Comparison of ENCODE assay signal across 8 cellular contexts in genomic region chr7:108613147-108613948, GRCh38. TPM values are rescaled to one million over a fixed set of nuclear protein-coding genes. Genes with fewer than 3 reads are reported as not detected.
DNase-seq lines count a peak whose midpoint lies in the region; ATAC-seq, FAIRE-seq and TF ChIP-seq lines count a peak whose summit lies in the region.

No MANE protein-coding gene starts in this region.

- H3K4me1 ChIP-seq in Caco-2: peaks cover 11% of the 10 kb centered on the region; the same call in 1 of the 2 replicates
- no peaks in the 10 kb centered on the region for H3K4me1 ChIP-seq in mucosa of descending colon (ENCODE audit: low read depth)

- no peak overlapping the region for H3K27ac ChIP-seq in coronary artery

- TF ChIP-seq CTCF in Caco-2 (IDR thresholded peaks at IDR 0.05; ENCODE audit: insufficient read depth in 1 of 2, low read depth in 1 of 2, low read length in 1 of 2, severe bottlenecking in 1 of 2, unreplicated experiment in 1 of 2) (peak; percentile 59 to 88), coronary artery (IDR thresholded peaks at IDR 0.05) (peak; percentile 54), mucosa of descending colon (IDR thresholded peaks at IDR 0.05) (peak; percentile 23)

- H3K4me3 ChIP-seq in Caco-2 (ENCODE audit: low read depth, low read length) (no peak overlapping the region), coronary artery (no peak overlapping the region), mucosa of descending colon (no peak overlapping the region)

- no peaks in the 10 kb centered on the region for H3K36me3 ChIP-seq in Caco-2 (ENCODE audit: control insufficient read depth, insufficient read depth, low read length)
- no peaks in the 10 kb centered on the region for H3K36me3 ChIP-seq in mucosa of descending colon (ENCODE audit: low read depth)

- no peaks in the 10 kb centered on the region for H3K9me3 Mint-ChIP-seq in Caco-2 (ENCODE audit: unreplicated experiment)

- ATAC-seq in HG03521 (IDR thresholded peaks at IDR 0.05; ENCODE audit: unreplicated experiment) (peak; percentile 70), mucosa of descending colon (no peak), GM19397 (IDR thresholded peaks at IDR 0.05; ENCODE audit: unreplicated experiment) (no peak)

- intact Hi-C loops in Caco-2 (cut with micrococcal nuclease; ENCODE audit: unreplicated experiment) (loop anchor here (1.0 to 5.0 kb wide), 6 partner anchors 21 to 1219 kb away; partner anchors contain the start of genes DNAJB9 and THAP5), mucosa of descending colon (cut with DNase I, micrococcal nuclease) (no loop called here), posterior vena cava (cut with DNase I) (loop anchor here in 1 of 2 donors (10.0 kb wide), 1 partner anchor 621 kb away; no protein-coding TSS in a partner anchor)

- DNase-seq in Caco-2 (peak in 1 of 2 experiments; percentile 62), GM19239 (ENCODE audit: insufficient read length, low spot score) (peak; percentile 8), NCI-H774 (lab: John Stamatoyannopoulos, UW) (peak; percentile 34), coronary artery (ENCODE audit: low spot score) (no peak), mucosa of descending colon (no peak), posterior vena cava (ENCODE audit: low spot score) (no peak)

- H3K27me3 Mint-ChIP-seq in Caco-2 (ENCODE audit: insufficient read depth, unreplicated experiment): no peaks in the 10 kb centered on the region

- FAIRE-seq in GM19239 (lab: Jason Lieb, UNC): peak; percentile 73

- H3K27ac Mint-ChIP-seq in Caco-2 (ENCODE audit: unreplicated experiment): no peak overlapping the region

- POLR2A ChIA-PET in Caco-2 (lab: Charles Lee): no interaction called here

- no peak overlapping the region for H3K4me3 Mint-ChIP-seq in Caco-2 (ENCODE audit: unreplicated experiment)

- H3K4me1 Mint-ChIP-seq in Caco-2 (ENCODE audit: low read depth, unreplicated experiment): peaks cover 12% of the 10 kb centered on the region

- H3K27me3 ChIP-seq in Caco-2 (replicated peaks; ENCODE audit: control insufficient read depth, insufficient read depth, low read length): no peaks in the 10 kb centered on the region

- BruUV-seq in Caco-2 (replicated peaks; lab: Mats Ljungman, UMichigan): no TSS peak

- H3K36me3 Mint-ChIP-seq in Caco-2 (ENCODE audit: insufficient read depth, unreplicated experiment): no peaks in the 10 kb centered on the region

- H3K9me3 ChIP-seq in Caco-2 (no peaks in the 10 kb centered on the region), mucosa of descending colon (no peaks in the 10 kb centered on the region)

- CTCF ChIA-PET in Caco-2 (lab: Charles Lee): no interaction called here

RNA-seq across cellular contexts. Expression of gene DNAJB9, which starts 43.7 kb away (rescaled TPM):
- total RNA-seq in Caco-2 (2022) (22.0 and 22.1 TPM in 2 replicates), mucosa of descending colon (10 to 100 TPM; 13.2 to 19.2 (median 16.6) TPM), posterior vena cava (10 to 100 TPM; 29.2 to 30.0 TPM)

RNA-seq across cellular contexts. Expression of gene THAP5, which starts 43.8 kb away (rescaled TPM):
- total RNA-seq in Caco-2 (2022): 18.3 and 20.4 TPM in 2 replicates
- 10 to 100 TPM; 19.6 to 26.2 (median 20.2) TPM for total RNA-seq in mucosa of descending colon
- total RNA-seq in posterior vena cava: 10 to 100 TPM; 21.3 to 27.9 TPM

Comparison
In these comparisons a context has a peak if more than half of its experiments do, and no peak if none do; other contexts are left out.
1. DNase-seq: peak in GM19239 (single experiment) and NCI-H774 (single experiment); none in coronary artery (single experiment), mucosa of descending colon (0 of 3) and posterior vena cava (single experiment).
2. CTCF ChIP-seq: peak in every context shown above with its lines; median percentile 74 in Caco-2; 54 in coronary artery; 23 in mucosa of descending colon.